8 cellular contexts compared by ENCODE assay signal in genomic region chr4:107989537-107990386, GRCh38. TPM values are rescaled to one million over a fixed set of nuclear protein-coding genes. Genes with fewer than 3 reads are reported as not detected.
DNase-seq lines count a peak whose midpoint lies in the region; ATAC-seq and TF ChIP-seq lines count a peak whose summit lies in the region.

HADH (plus strand) TSS chr4:107989889; CDS start chr4:107989933, 44 bp downstream.

- H3K9me3 Mint-ChIP-seq in GM23338, result no peaks in the 10 kb centered on the region
- no peaks in the 10 kb centered on the region for H3K9me3 Mint-ChIP-seq in activated T-helper 17 cell treated with anti-CD3 and anti-CD28 coated beads, Interleukin-2, amount 50 U/mL, for 72 hours
- no peaks in the 10 kb centered on the region for H3K9me3 Mint-ChIP-seq in naive thymus-derived CD8-positive, alpha-beta T cell
- H3K9me3 Mint-ChIP-seq in stimulated activated naive B cell treated with anti-CD40 and anti-IgM and Interleukin-4, amounts not matched to agents 10 μg/mL and 1 μg/mL and 100 μg/mL, for 72 hours, result no peaks in the 10 kb centered on the region

- H3K4me1 ChIP-seq in GM23338 (ENCODE audit: insufficient read depth) (peaks cover 27% of the 10 kb centered on the region), fibroblast of lung (ENCODE audit: control insufficient read depth, extremely low read depth, insufficient read depth, low read length) (peaks cover 5% of the 10 kb centered on the region)

- peaks cover 40% of the 10 kb centered on the region for H3K4me1 Mint-ChIP-seq in GM23338
- H3K4me1 Mint-ChIP-seq in activated T-helper 17 cell treated with anti-CD3 and anti-CD28 coated beads, Interleukin-2, amount 50 U/mL, for 72 hours, result peaks cover 18% of the 10 kb centered on the region
- H3K4me1 Mint-ChIP-seq in naive thymus-derived CD8-positive, alpha-beta T cell, result peaks cover 22 to 68% (median 61%) of the 10 kb centered on the region in 4 donors
- H3K4me1 Mint-ChIP-seq in stimulated activated naive B cell treated with anti-CD40 and anti-IgM and Interleukin-4, amounts not matched to agents 10 μg/mL and 1 μg/mL and 100 μg/mL, for 72 hours, result peaks cover 26 to 37% of the 10 kb centered on the region in 2 donors

- H3K4me3 ChIP-seq in GM23338 (peak within 1 kb of the TSS; percentile 88), fibroblast of lung (replicated peaks in 1 of 4; ENCODE audit: control extremely low read depth in 1 of 4, insufficient read depth in 1 of 4, low read depth in 3 of 4, low read length in 4 of 4) (peak within 1 kb of the TSS; percentile 72 to 90 (median 74))

- peak within 1 kb of the TSS; percentile 92 for H3K27ac Mint-ChIP-seq in GM23338
- H3K27ac Mint-ChIP-seq in activated T-helper 17 cell treated with anti-CD3 and anti-CD28 coated beads, Interleukin-2, amount 50 U/mL, for 72 hours, result peak within 1 kb of the TSS; percentile 92
- peak within 1 kb of the TSS; percentile 68 to 99 (median 95) for H3K27ac Mint-ChIP-seq in naive thymus-derived CD8-positive, alpha-beta T cell
- peak within 1 kb of the TSS; percentile 94 for H3K27ac Mint-ChIP-seq in stimulated activated naive B cell treated with anti-CD40 and anti-IgM and Interleukin-4, amounts not matched to agents 10 μg/mL and 1 μg/mL and 100 μg/mL, for 72 hours

- TF ChIP-seq CTCF in GM23338 (conservative IDR thresholded peaks at IDR 0.05; ENCODE audit: low read depth in 2 of 2), result no peak
- TF ChIP-seq CTCF in RWPE1 (conservative IDR thresholded peaks at IDR 0.05; ENCODE audit: low read depth), result no peak
- TF ChIP-seq CTCF in fibroblast of lung (conservative IDR thresholded peaks at IDR 0.05 in 1 of 2, IDR thresholded peaks at IDR 0.05 in 1 of 2; ENCODE audit: low read depth in 1 of 2, low read length in 2 of 2), result no peak

- CTCF ChIA-PET in RWPE1 (lab: Yijun Ruan, JAX), result interaction anchor here (1.0 kb wide), 1 partner anchor 29 kb away, joined by 4 read pairs; no protein-coding TSS in a partner anchor

- H3K9ac ChIP-seq in fibroblast of lung (ENCODE audit: insufficient read depth, low read length), result peak within 1 kb of the TSS; percentile 86

- H4K20me1 ChIP-seq in GM23338 (replicated peaks; ENCODE audit: insufficient read depth) (peaks cover 26% of the 10 kb centered on the region), fibroblast of lung (ENCODE audit: control insufficient read depth, extremely low read depth, insufficient read depth, low read length) (no peaks in the 10 kb centered on the region)

- H3K27me3 ChIP-seq in GM23338 (ENCODE audit: insufficient read depth) (peaks cover 5% of the 10 kb centered on the region), fibroblast of lung (ENCODE audit: control insufficient read depth, insufficient read depth, low read length) (no peaks in the 10 kb centered on the region)

- peak within 1 kb of the TSS; percentile 91 for H3K4me3 Mint-ChIP-seq in GM23338
- peak within 1 kb of the TSS; percentile 92 for H3K4me3 Mint-ChIP-seq in activated T-helper 17 cell treated with anti-CD3 and anti-CD28 coated beads, Interleukin-2, amount 50 U/mL, for 72 hours
- peak within 1 kb of the TSS; percentile 91 to 98 (median 94) for H3K4me3 Mint-ChIP-seq in naive thymus-derived CD8-positive, alpha-beta T cell
- peak within 1 kb of the TSS; percentile 94 to 96 for H3K4me3 Mint-ChIP-seq in stimulated activated naive B cell treated with anti-CD40 and anti-IgM and Interleukin-4, amounts not matched to agents 10 μg/mL and 1 μg/mL and 100 μg/mL, for 72 hours

- H3K4me2 ChIP-seq in GM23338 (peak within 1 kb of the TSS; percentile 92), fibroblast of lung (ENCODE audit: extremely low read depth, insufficient read depth, low read length) (peak within 1 kb of the TSS; percentile 98)

- no peaks in the 10 kb centered on the region for H3K36me3 Mint-ChIP-seq in GM23338 (ENCODE audit: low read depth)
- no peaks in the 10 kb centered on the region for H3K36me3 Mint-ChIP-seq in activated T-helper 17 cell treated with anti-CD3 and anti-CD28 coated beads, Interleukin-2, amount 50 U/mL, for 72 hours (ENCODE audit: low read depth)
- H3K36me3 Mint-ChIP-seq in naive thymus-derived CD8-positive, alpha-beta T cell, result no peaks in the 10 kb centered on the region
- peaks cover 0 to 4% of the 10 kb centered on the region in 2 donors for H3K36me3 Mint-ChIP-seq in stimulated activated naive B cell treated with anti-CD40 and anti-IgM and Interleukin-4, amounts not matched to agents 10 μg/mL and 1 μg/mL and 100 μg/mL, for 72 hours

- no peaks in the 10 kb centered on the region for H3F3A ChIP-seq in GM23338 (replicated peaks; ENCODE audit: low read depth)

- H3K27me3 Mint-ChIP-seq in GM23338 (ENCODE audit: insufficient read depth, low read depth, poor library complexity), result no peaks in the 10 kb centered on the region
- H3K27me3 Mint-ChIP-seq in activated T-helper 17 cell treated with anti-CD3 and anti-CD28 coated beads, Interleukin-2, amount 50 U/mL, for 72 hours, result no peaks in the 10 kb centered on the region
- no peaks in the 10 kb centered on the region for H3K27me3 Mint-ChIP-seq in naive thymus-derived CD8-positive, alpha-beta T cell
- H3K27me3 Mint-ChIP-seq in stimulated activated naive B cell treated with anti-CD40 and anti-IgM and Interleukin-4, amounts not matched to agents 10 μg/mL and 1 μg/mL and 100 μg/mL, for 72 hours, result no peaks in the 10 kb centered on the region

- peak; percentile 87 for DNase-seq in Daoy (ENCODE audit: low read depth)
- peak; percentile 89 for DNase-seq in GM23338 (ENCODE audit: low spot score)
- DNase-seq in LHCN-M2 (ENCODE audit: low read depth), result peak; percentile 90
- peak; percentile 95 for DNase-seq in RWPE1 (ENCODE audit: low spot score)
- DNase-seq in fibroblast of lung (ENCODE audit: low read depth in 2 of 2), result peak; percentile 87 to 89
- DNase-seq in naive thymus-derived CD8-positive, alpha-beta T cell, result peak; percentile 90 to 96 (median 95)
- peak; percentile 92 for DNase-seq in stimulated activated naive B cell treated with anti-CD40 and anti-IgM and Interleukin-4, amounts not matched to agents 10 μg/mL and 1 μg/mL and 100 μg/mL, for 72 hours

- no peak within 1 kb of the TSS for H3K27ac ChIP-seq in GM23338 (ENCODE audit: low read depth)
- H3K27ac ChIP-seq in RWPE1, result peak within 1 kb of the TSS; percentile 77
- peak within 1 kb of the TSS; percentile 79 for H3K27ac ChIP-seq in fibroblast of lung (ENCODE audit: insufficient read depth, low read length)

- H3K36me3 ChIP-seq in GM23338 (ENCODE audit: insufficient read depth), result no peaks in the 10 kb centered on the region
- no peaks in the 10 kb centered on the region for H3K36me3 ChIP-seq in fibroblast of lung (ENCODE audit: control insufficient read depth, insufficient read depth, low read length)

- peaks cover 48% of the 10 kb centered on the region for H3K79me2 ChIP-seq in GM23338 (replicated peaks; ENCODE audit: insufficient read depth)
- peaks cover 9% of the 10 kb centered on the region for H3K79me2 ChIP-seq in fibroblast of lung (ENCODE audit: control insufficient read depth, insufficient read depth, low read length)

- POLR2A ChIA-PET in RWPE1 (lab: Yijun Ruan, JAX; ENCODE audit: low non-redundant PET), result interaction anchor here (0.6 kb wide), 1 partner anchor 1825 kb away, joined by 5 read pairs; no protein-coding TSS in a partner anchor
- POLR2A ChIA-PET in naive thymus-derived CD8-positive, alpha-beta T cell (lab: Charles Lee), result interaction anchor here (0.6 to 1.5 kb wide), 10 partner anchors 13 to 646 kb away, joined by 3 to 5 read pairs (median 3); partner anchors contain the start of gene CYP2U1

- H3K9me2 ChIP-seq in GM23338 (ENCODE audit: insufficient read depth), result no peaks in the 10 kb centered on the region; the same call in 1 of the 2 replicates

- H3K9me3 ChIP-seq in fibroblast of lung (ENCODE audit: control insufficient read depth, insufficient read depth, low read depth, low read length), result no peaks in the 10 kb centered on the region

- ATAC-seq in GM23338, result peak; percentile 97
- ATAC-seq in activated T-helper 17 cell treated with anti-CD3 and anti-CD28 coated beads, Interleukin-2, amount 50 U/mL, for 72 hours (replicated peaks), result peak; percentile 99
- peak; percentile 93 to 98 for ATAC-seq in naive thymus-derived CD8-positive, alpha-beta T cell
- ATAC-seq in stimulated activated naive B cell treated with anti-CD40 and anti-IgM and Interleukin-4, amounts not matched to agents 10 μg/mL and 1 μg/mL and 100 μg/mL, for 72 hours (replicated peaks), result peak; percentile 98 to 99

- H2AFZ ChIP-seq in GM23338 (peak within 1 kb of the TSS; percentile 96), fibroblast of lung (ENCODE audit: low read length) (peak within 1 kb of the TSS; percentile 98)

TF ChIP-seq in GM23338, 12 proteins besides CTCF, POLR2A, EP300 and RAD21 (continues in another document):
- TF ChIP-seq EZH2 (IDR thresholded peaks at IDR 0.05; ENCODE audit: low read depth, unreplicated experiment) (no peak), NANOG (IDR thresholded peaks at IDR 0.05; ENCODE audit: borderline replicate concordance) (no peak), STAT1 (IDR thresholded peaks at IDR 0.05; ENCODE audit: unreplicated experiment) (no peak)

RNA-seq across cellular contexts. Expression of gene HADH, which starts in this region (rescaled TPM):
- 3.8 and 5.3 TPM in 2 replicates for total RNA-seq in Daoy (2014; rRNA removed; shearing (Covaris generic))
- total RNA-seq in GM23338 (2014; rRNA removed; shearing (Covaris generic)), result 37.7 and 39.1 TPM in 2 replicates
- 37.9 and 39.2 TPM in 2 replicates for polyA plus RNA-seq in GM23338 (2016; fragmentation: Nextera tagmentation; extraction: Ambion mirVana)
- 13.4 and 16.1 TPM in 2 replicates for total RNA-seq in LHCN-M2 (2014; rRNA removed)
- polyA plus RNA-seq in LHCN-M2 (2012), result 34.5 TPM
- total RNA-seq in activated T-helper 17 cell treated with anti-CD3 and anti-CD28 coated beads, Interleukin-2, amount 50 U/mL, for 72 hours, result 10 to 100 TPM; 26.8 to 36.5 TPM
- 10.3 and 16.7 TPM in 2 replicates for total RNA-seq in fibroblast of lung
- polyA plus RNA-seq in fibroblast of lung, result 29.7 and 37.5 TPM in 2 replicates
- polyA plus RNA-seq in fibroblast of lung (2012), result 22.9 and 36.2 TPM in 2 replicates
- 8.3 and 14.3 TPM in 2 replicates for polyA minus RNA-seq in fibroblast of lung (ENCODE audit: low replicate concordance)
- 10 to 100 TPM; 22.5 to 23.1 TPM for total RNA-seq in naive thymus-derived CD8-positive, alpha-beta T cell
- 10 to 100 TPM; 36.0 to 42.2 (median 37.7) TPM for polyA plus RNA-seq in naive thymus-derived CD8-positive, alpha-beta T cell
